In genomic region chr7:38932509-38933168, GRCh38 we compare ENCODE assay signal across 8 cellular contexts. TPM values are rescaled to one million over a fixed set of nuclear protein-coding genes. Genes with fewer than 3 reads are reported as not detected.
DNase-seq lines count a peak whose midpoint lies in the region; ATAC-seq and TF ChIP-seq lines count a peak whose summit lies in the region.

No MANE protein-coding gene starts in this region.

- no peak overlapping the region for H2AFZ ChIP-seq in osteoblast (ENCODE audit: low read length)

- H3K36me3 ChIP-seq in osteoblast (ENCODE audit: insufficient read depth, low read length) = no peaks in the 10 kb centered on the region

- no peak overlapping the region for H3K27ac ChIP-seq in CD4-positive, alpha-beta T cell (ENCODE audit: low read depth, low read length)
- H3K27ac ChIP-seq in osteoblast (ENCODE audit: low read depth, low read length) = no peak overlapping the region

- no peaks in the 10 kb centered on the region for H3K27me3 Mint-ChIP-seq in CD4-positive, alpha-beta T cell

- H3K4me1 Mint-ChIP-seq in CD4-positive, alpha-beta T cell (ENCODE audit: low read depth) = no peaks in the 10 kb centered on the region

- H3K79me2 ChIP-seq in osteoblast (ENCODE audit: insufficient read depth, low read length) = no peaks in the 10 kb centered on the region

- H3K27me3 ChIP-seq in CD4-positive, alpha-beta T cell (ENCODE audit: control insufficient read depth, insufficient read depth, low read length) = no peaks in the 10 kb centered on the region
- H3K27me3 ChIP-seq in osteoblast (ENCODE audit: insufficient read depth, low read length) = no peaks in the 10 kb centered on the region

- no peak overlapping the region for H3K27ac Mint-ChIP-seq in CD4-positive, alpha-beta T cell

- H3K9me3 ChIP-seq in CD4-positive, alpha-beta T cell (ENCODE audit: control insufficient read depth, low read length) = no peaks in the 10 kb centered on the region
- H3K9me3 ChIP-seq in osteoblast (ENCODE audit: low read depth, low read length) = no peaks in the 10 kb centered on the region

- H3K4me1 ChIP-seq in osteoblast (ENCODE audit: insufficient read depth, low read length) = no peaks in the 10 kb centered on the region

- CTCF ChIA-PET in CD4-positive, alpha-beta T cell (lab: Charles Lee) = interaction anchor here (0.6 kb wide), 1 partner anchor 13 kb away, joined by 3 read pairs; no protein-coding TSS in a partner anchor

- no peak overlapping the region for H3K4me3 Mint-ChIP-seq in CD4-positive, alpha-beta T cell

- POLR2A ChIA-PET in CD4-positive, alpha-beta T cell (lab: Charles Lee) = no interaction called here

- no peak overlapping the region for H3K4me2 ChIP-seq in osteoblast (ENCODE audit: insufficient read depth, low read length)

- H3K9me3 Mint-ChIP-seq in CD4-positive, alpha-beta T cell = no peaks in the 10 kb centered on the region

- no peak overlapping the region for H3K4me3 ChIP-seq in fibroblast of villous mesenchyme (ENCODE audit: low read depth, low read length)
- no peak overlapping the region for H3K4me3 ChIP-seq in osteoblast (ENCODE audit: insufficient read depth, low read length)

- DNase-seq in CD4-positive, alpha-beta T cell = peak in 5 of 10 experiments; percentile 2 to 36 (median 6)
- peak; percentile 82 for DNase-seq in NCI-H82 (lab: John Stamatoyannopoulos, UW)
- DNase-seq in activated CD8-positive, alpha-beta memory T cell treated with anti-CD3 and anti-CD28 coated beads, Interleukin-2, amount 50 U/mL, for 48 hours = peak; percentile 83
- peak; percentile 62 for DNase-seq in fibroblast of villous mesenchyme (ENCODE audit: low read depth)
- no peak for DNase-seq in osteoblast (ENCODE audit: insufficient read length, low spot score, missing footprints)
- DNase-seq in central memory CD4-positive, alpha-beta T cell = no peak

- no peak for ATAC-seq in CD4-positive, alpha-beta T cell (ENCODE audit: poor library complexity)
- ATAC-seq in GM19035 (IDR thresholded peaks at IDR 0.05; ENCODE audit: unreplicated experiment) = peak; percentile 92
- ATAC-seq in HG03439 (IDR thresholded peaks at IDR 0.05; ENCODE audit: unreplicated experiment) = peak; percentile 87

- no peaks in the 10 kb centered on the region for H4K20me1 ChIP-seq in osteoblast (ENCODE audit: insufficient read depth, low read length)

- peak; percentile 53 for TF ChIP-seq CTCF in CD4-positive, alpha-beta T cell (IDR thresholded peaks at IDR 0.05)
- TF ChIP-seq CTCF in fibroblast of villous mesenchyme (IDR thresholded peaks at IDR 0.05; ENCODE audit: insufficient read depth, low read depth, low read length) = peak; percentile 97
- TF ChIP-seq CTCF in osteoblast (IDR thresholded peaks at IDR 0.05; ENCODE audit: extremely low read depth, low read depth, low read length) = peak; percentile 96

- no peaks in the 10 kb centered on the region for H3K36me3 Mint-ChIP-seq in CD4-positive, alpha-beta T cell (ENCODE audit: low read depth)

- intact Hi-C loops in CD4-positive, alpha-beta T cell (cut with DNase I, micrococcal nuclease) = loop anchor here in 1 of 2 experiments (10.0 kb wide), 1 partner anchor 592 kb away; no protein-coding TSS in a partner anchor

RNA-seq across cellular contexts. Expression of gene VPS41, which starts 23.6 kb away (rescaled TPM):
- total RNA-seq in CD4-positive, alpha-beta T cell = 10 to 100 TPM; 19.4 to 22.9 TPM
- total RNA-seq in fibroblast of villous mesenchyme (53.5 and 55.4 TPM in 2 replicates), osteoblast (78.5 and 107 TPM in 2 replicates)

RNA-seq across cellular contexts. Expression of gene POU6F2, which starts 45.1 kb away (rescaled TPM):
- total RNA-seq in CD4-positive, alpha-beta T cell = not detected
- under 0.01 and 0.32 TPM in 2 replicates for total RNA-seq in fibroblast of villous mesenchyme
- under 0.01 TPM in 1 of 2 replicates, not detected in the other for total RNA-seq in osteoblast

Comparison
In these comparisons a context has a peak if more than half of its experiments do, and no peak if none do; other contexts are left out.
1. DNase-seq: peak in NCI-H82 (single experiment), activated CD8-positive, alpha-beta memory T cell treated with anti-CD3 and anti-CD28 coated beads, Interleukin-2, amount 50 U/mL, for 48 hours (single experiment) and fibroblast of villous mesenchyme (single experiment); none in osteoblast (single experiment) and central memory CD4-positive, alpha-beta T cell (single experiment).
2. Peak in every context shown above with its lines, with median percentiles within 50 percentile points of each other: CTCF ChIP-seq.